Comparison of ENCODE assay signal across 13 cellular contexts in genomic region chr11:20489948-20490347, GRCh38.
DNase-seq lines count a peak whose midpoint lies in the region; ATAC-seq, FAIRE-seq and TF ChIP-seq lines count a peak whose summit lies in the region.
"Had no signal": no experiment of that assay in that cellular context is flagged by ENCODE, and none has a peak within 500 bp of the region (broad histone marks: within the 10 kb centered on the region; RNA-seq: fewer than 3 reads in every experiment).

No MANE protein-coding gene starts in this region.

- peaks cover 0 to 41% (median 21%) of the 10 kb centered on the region in 3 donors for H3K36me3 Mint-ChIP-seq in naive thymus-derived CD8-positive, alpha-beta T cell

- H3K9me3 ChIP-seq in mammary epithelial cell (replicated peaks; ENCODE audit: insufficient read depth, low read length) = no peaks in the 10 kb centered on the region

- H3K27ac ChIP-seq in mammary epithelial cell (ENCODE audit: insufficient read depth, low read depth, low read length) = no peak overlapping the region

- ATAC-seq in GM19395 (IDR thresholded peaks at IDR 0.05; ENCODE audit: unreplicated experiment) (peak; percentile 85), HG02840 (IDR thresholded peaks at IDR 0.05; ENCODE audit: low FRiP score, unreplicated experiment) (peak; percentile 72), HG03565 (IDR thresholded peaks at IDR 0.05; ENCODE audit: unreplicated experiment) (peak; percentile 70)
- ATAC-seq in naive thymus-derived CD8-positive, alpha-beta T cell = no peak

- in situ Hi-C loops in mammary epithelial cell (cut with MboI; ENCODE audit: low sequenced_read_pairs in 2 of 2) = no loop called here

- intact Hi-C loops in mammary epithelial cell (cut with micrococcal nuclease) = no loop called here

- BruUV-seq in mammary epithelial cell (replicated peaks; lab: Mats Ljungman, UMichigan) = no TSS peak

- H2AFZ ChIP-seq in mammary epithelial cell (ENCODE audit: low read depth, low read length) = no peak overlapping the region

- H3K27me3 Mint-ChIP-seq in naive thymus-derived CD8-positive, alpha-beta T cell = no peaks in the 10 kb centered on the region
- H3K27me3 Mint-ChIP-seq: CD4-positive, CD25-positive, alpha-beta regulatory T cell had no signal

- POLR2A ChIA-PET in naive thymus-derived CD8-positive, alpha-beta T cell (lab: Charles Lee) = no interaction called here

- H3K27me3 ChIP-seq in mammary epithelial cell (ENCODE audit: insufficient read depth, low read length) = no peaks in the 10 kb centered on the region

- H4K20me1 ChIP-seq in mammary epithelial cell (ENCODE audit: insufficient read depth, low read length) = no peaks in the 10 kb centered on the region

- no peak overlapping the region for H3K27ac Mint-ChIP-seq in naive thymus-derived CD8-positive, alpha-beta T cell

- CTCF ChIA-PET in mammary epithelial cell (lab: Charles Lee; ENCODE audit: low non-redundant PET) = no interaction called here

- H3K4me2 ChIP-seq in mammary epithelial cell (ENCODE audit: insufficient read depth, low read depth, low read length) = no peak overlapping the region

- WGBS in mammary epithelial cell (ENCODE audit: low coverage, missing lambda C conversion rate) = 100% methylated on average over 1 of the region's 1 CpG

- H3K4me3 ChIP-seq in mammary epithelial cell (replicated peaks in 1 of 3; ENCODE audit: insufficient read depth in 1 of 3, low read depth in 2 of 3, low read length in 3 of 3) = no peak overlapping the region

- no peaks in the 10 kb centered on the region for H3K4me1 Mint-ChIP-seq in naive thymus-derived CD8-positive, alpha-beta T cell

- dilution Hi-C loops in mammary epithelial cell (cut with HindIII; ENCODE audit: low sequenced_read_pairs) = no loop called here

- H3K9ac ChIP-seq in mammary epithelial cell (ENCODE audit: insufficient read depth, low read length) = no peak overlapping the region

- DNase-seq in GM18507 (ENCODE audit: extremely low spot score, insufficient read length, low read depth) = no peak
- DNase-seq in NCI-H1048 (lab: John Stamatoyannopoulos, UW) = no peak
- DNase-seq in naive thymus-derived CD8-positive, alpha-beta T cell = no peak
- DNase-seq in activated effector memory CD4-positive, alpha-beta T cell treated with Interleukin-2 at 50 U/mL for 16 hours = no peak
- DNase-seq in mammary epithelial cell = no peak
- DNase-seq: CD4-positive, CD25-positive, alpha-beta regulatory T cell; head of caudate nucleus; nucleus accumbens had no signal

- no peak for TF ChIP-seq CTCF in mammary epithelial cell (conservative IDR thresholded peaks at IDR 0.05 in 1 of 2, IDR thresholded peaks at IDR 0.05 in 1 of 2; ENCODE audit: extremely low read depth in 1 of 2, insufficient read depth in 1 of 2, low read depth in 1 of 2, low read length in 2 of 2)

- no peak overlapping the region for H3K4me3 Mint-ChIP-seq in naive thymus-derived CD8-positive, alpha-beta T cell
- H3K4me3 Mint-ChIP-seq: CD4-positive, CD25-positive, alpha-beta regulatory T cell had no signal

- H3K79me2 ChIP-seq in mammary epithelial cell (ENCODE audit: insufficient read depth, low read length) = no peaks in the 10 kb centered on the region

- FAIRE-seq in GM18507 (lab: Jason Lieb, UNC) = peak; percentile 53
- FAIRE-seq: astrocyte, endometrium had no signal

- no peaks in the 10 kb centered on the region for H3K9me3 Mint-ChIP-seq in naive thymus-derived CD8-positive, alpha-beta T cell
- H3K9me3 Mint-ChIP-seq: CD4-positive, CD25-positive, alpha-beta regulatory T cell had no signal

- peaks cover 6% of the 10 kb centered on the region for H3K36me3 ChIP-seq in mammary epithelial cell (ENCODE audit: insufficient read depth, low read length)

- no peaks in the 10 kb centered on the region for H3K4me1 ChIP-seq in mammary epithelial cell (ENCODE audit: insufficient read depth, low read length)

Comparison
In these comparisons a context has a peak if more than half of its experiments do, and no peak if none do; other contexts are left out.
1. ATAC-seq: peak in GM19395 (single experiment), HG02840 (single experiment) and HG03565 (single experiment); none in naive thymus-derived CD8-positive, alpha-beta T cell (0 of 2).